Comparison of ENCODE assay signal across 9 cellular contexts in genomic region chr5:126656397-126657007, GRCh38. TPM values are rescaled to one million over a fixed set of nuclear protein-coding genes. Genes with fewer than 3 reads are reported as not detected.
DNase-seq lines count a peak whose midpoint lies in the region; ATAC-seq and TF ChIP-seq lines count a peak whose summit lies in the region.
"Had no signal": no experiment of that assay in that cellular context is flagged by ENCODE, and none has a peak within 500 bp of the region (broad histone marks: within the 10 kb centered on the region; RNA-seq: fewer than 3 reads in every experiment).

No MANE protein-coding gene starts in this region.

- H3K79me2 ChIP-seq in Loucy (ENCODE audit: insufficient read depth, low read length) = no peaks in the 10 kb centered on the region

- H3K9me3 ChIP-seq in Loucy (ENCODE audit: insufficient read depth, low read depth, low read length) (no peaks in the 10 kb centered on the region), aorta (ENCODE audit: control insufficient read depth, low read length) (no peaks in the 10 kb centered on the region)

- no peak overlapping the region for H3K4me3 ChIP-seq in Loucy (ENCODE audit: low read length, poor library complexity, severe bottlenecking)
- H3K4me3 ChIP-seq in WI38 (ENCODE audit: low read depth, low read length) = no peak overlapping the region
- no peak overlapping the region for H3K4me3 ChIP-seq in aorta (ENCODE audit: low read length in 2 of 2)

- peaks cover 7% of the 10 kb centered on the region for H3K4me1 Mint-ChIP-seq in activated naive CD4-positive, alpha-beta T cell treated with anti-CD3 and anti-CD28 coated beads, Interleukin-2, amount 10 ng/mL, durations not matched to agents 7 days and 5 days

- no peak overlapping the region for H3K9ac ChIP-seq in Loucy (ENCODE audit: low read depth, low read length, poor library complexity, severe bottlenecking)

- peak; percentile 45 for DNase-seq in activated naive CD4-positive, alpha-beta T cell treated with anti-CD3 and anti-CD28 coated beads, Interleukin-2, amount 10 ng/mL, durations not matched to agents 7 days and 5 days
- DNase-seq in activated naive CD4-positive, alpha-beta T cell (lab: John Stamatoyannopoulos, UW) = no peak
- DNase-seq in glomerular visceral epithelial cell (ENCODE audit: extremely low spot score) (peak; percentile 51), smooth muscle cell of the brain vasculature (ENCODE audit: low read depth, low spot score) (peak; percentile 26), aorta (no peak)

- H3K27ac Mint-ChIP-seq in activated naive CD4-positive, alpha-beta T cell treated with anti-CD3 and anti-CD28 coated beads, Interleukin-2, amount 10 ng/mL, durations not matched to agents 7 days and 5 days = no peak overlapping the region
- H3K27ac Mint-ChIP-seq: dendritic cell treated with granulocyte-macrophage colony-stimulating factor and Interleukin-4, amounts not matched to agents 40 ng/mL and 50 ng/mL, for 4 days had no signal

- H3K27me3 ChIP-seq in Loucy (ENCODE audit: insufficient read depth, low read length, poor library complexity, severe bottlenecking) (no peaks in the 10 kb centered on the region), aorta (ENCODE audit: control insufficient read depth in 1 of 2, insufficient read depth in 2 of 2, low read length in 1 of 2) (peaks cover 0 to 1% of the 10 kb centered on the region in 2 donors)

- ATAC-seq in GM21526 (IDR thresholded peaks at IDR 0.05; ENCODE audit: low FRiP score, unreplicated experiment) = no peak
- no peak for ATAC-seq in aorta (ENCODE audit: low FRiP score)

- H4K20me1 ChIP-seq in Loucy (ENCODE audit: insufficient read depth, low read length, poor library complexity, severe bottlenecking) = no peaks in the 10 kb centered on the region

- H3K9me2 ChIP-seq in Loucy (replicated peaks; ENCODE audit: low read depth, low read length) = no peaks in the 10 kb centered on the region

- no peaks in the 10 kb centered on the region for H3K36me3 ChIP-seq in Loucy (ENCODE audit: insufficient read depth, low read length)
- H3K36me3 ChIP-seq in aorta (ENCODE audit: control insufficient read depth in 1 of 2, insufficient read depth in 2 of 2, low read length in 1 of 2) = no peaks in the 10 kb centered on the region

- H2AFZ ChIP-seq in Loucy (ENCODE audit: low read length) = no peak overlapping the region

- no peaks in the 10 kb centered on the region for H3K36me3 Mint-ChIP-seq in activated naive CD4-positive, alpha-beta T cell treated with anti-CD3 and anti-CD28 coated beads, Interleukin-2, amount 10 ng/mL, durations not matched to agents 7 days and 5 days

- H3K9me3 Mint-ChIP-seq in activated naive CD4-positive, alpha-beta T cell treated with anti-CD3 and anti-CD28 coated beads, Interleukin-2, amount 10 ng/mL, durations not matched to agents 7 days and 5 days = no peaks in the 10 kb centered on the region
- H3K9me3 Mint-ChIP-seq: dendritic cell treated with granulocyte-macrophage colony-stimulating factor and Interleukin-4, amounts not matched to agents 40 ng/mL and 50 ng/mL, for 4 days had no signal

- intact Hi-C loops in aorta (cut with DNase I) = loop anchor here in 1 of 2 donors (5.0 kb wide), 1 partner anchor 126 kb away; no protein-coding TSS in a partner anchor

- CTCF ChIA-PET in activated naive CD4-positive, alpha-beta T cell treated with anti-CD3 and anti-CD28 coated beads, Interleukin-2, amount 10 ng/mL, durations not matched to agents 7 days and 5 days (lab: Charles Lee) = interaction anchor here (0.6 to 2.4 kb wide), 4 partner anchors 145 to 836 kb away, joined by 3 to 13 read pairs (median 4); no protein-coding TSS in a partner anchor

- TF ChIP-seq CTCF in Loucy (conservative IDR thresholded peaks at IDR 0.05; ENCODE audit: low read length) (peak; percentile 72), WI38 (IDR thresholded peaks at IDR 0.05; ENCODE audit: low read depth, low read length) (peak; percentile 82)

- no peaks in the 10 kb centered on the region for H3F3A ChIP-seq in Loucy (ENCODE audit: low read depth)

- peaks cover 8% of the 10 kb centered on the region for H3K27me3 Mint-ChIP-seq in activated naive CD4-positive, alpha-beta T cell treated with anti-CD3 and anti-CD28 coated beads, Interleukin-2, amount 10 ng/mL, durations not matched to agents 7 days and 5 days

- H3K4me1 ChIP-seq in Loucy (ENCODE audit: insufficient read depth, low read length, poor library complexity, severe bottlenecking) = no peaks in the 10 kb centered on the region
- H3K4me1 ChIP-seq in aorta (ENCODE audit: control insufficient read depth in 1 of 2, insufficient read depth in 2 of 2, low read length in 2 of 2) = no peaks in the 10 kb centered on the region

- H3K4me3 Mint-ChIP-seq in activated naive CD4-positive, alpha-beta T cell treated with anti-CD3 and anti-CD28 coated beads, Interleukin-2, amount 10 ng/mL, durations not matched to agents 7 days and 5 days = no peak overlapping the region
- H3K4me3 Mint-ChIP-seq: dendritic cell treated with granulocyte-macrophage colony-stimulating factor and Interleukin-4, amounts not matched to agents 40 ng/mL and 50 ng/mL, for 4 days had no signal

- H3K27ac ChIP-seq in aorta (ENCODE audit: low read depth in 1 of 2, low read length in 2 of 2) = no peak overlapping the region

- no peak overlapping the region for H3K4me2 ChIP-seq in Loucy (ENCODE audit: low read depth, low read length, poor library complexity, severe bottlenecking)

- 2% methylated on average over 5 of the region's 5 CpGs for WGBS in aorta, 2 donors

RNA-seq across cellular contexts. Expression of gene PHAX, which starts 55.8 kb away (rescaled TPM):
- total RNA-seq in aorta = 10 to 100 TPM; 30.3 to 32.0 TPM
- 10 to 100 TPM; 29.9 to 34.3 TPM for polyA plus RNA-seq in aorta

Comparison
In these comparisons a context has a peak if more than half of its experiments do, and no peak if none do; other contexts are left out.
1. DNase-seq: peak in activated naive CD4-positive, alpha-beta T cell treated with anti-CD3 and anti-CD28 coated beads, Interleukin-2, amount 10 ng/mL, durations not matched to agents 7 days and 5 days (single experiment), glomerular visceral epithelial cell (single experiment) and smooth muscle cell of the brain vasculature (single experiment); none in activated naive CD4-positive, alpha-beta T cell (0 of 4) and aorta (0 of 2).